Comparison of ENCODE assay signal across 8 cellular contexts in genomic region chr1:161044908-161045748, GRCh38. TPM values are rescaled to one million over a fixed set of nuclear protein-coding genes. Genes with fewer than 3 reads are reported as not detected.
DNase-seq lines count a peak whose midpoint lies in the region; ATAC-seq and TF ChIP-seq lines count a peak whose summit lies in the region.

No MANE protein-coding gene starts in this region.

- WGBS in sigmoid colon, 2 donors: 1% methylated on average over 48 of the region's 48 CpGs

- peak overlapping the region; percentile 90 to 96 (median 94) for H3K27ac ChIP-seq in sigmoid colon

- H3K4me3 Mint-ChIP-seq in T-helper 1 cell treated with Interleukin-12 subunit alpha and Interleukin-12 subunit beta and Interleukin-4 antibody, amounts not matched to agents 30 μg/mL and 1 μg/mL, for 36 hours: peak overlapping the region; percentile 84
- peak overlapping the region; percentile 87 to 97 (median 92) for H3K4me3 Mint-ChIP-seq in brain

- H3K9me3 Mint-ChIP-seq in T-helper 1 cell treated with Interleukin-12 subunit alpha and Interleukin-12 subunit beta and Interleukin-4 antibody, amounts not matched to agents 30 μg/mL and 1 μg/mL, for 36 hours: no peaks in the 10 kb centered on the region
- peaks cover 7 to 26% (median 16%) of the 10 kb centered on the region in 5 experiments for H3K9me3 Mint-ChIP-seq in brain

- TF ChIP-seq CTCF in brain (conservative IDR thresholded peaks at IDR 0.05) (no peak), sigmoid colon (IDR thresholded peaks at IDR 0.05) (no peak)

- H3K4me3 ChIP-seq in iPS-11a (ENCODE audit: low read depth, low read length) (peak overlapping the region; percentile 90), sigmoid colon (peak overlapping the region; percentile 74 to 88 (median 81))

- peaks cover 34% of the 10 kb centered on the region for H3K4me1 Mint-ChIP-seq in T-helper 1 cell treated with Interleukin-12 subunit alpha and Interleukin-12 subunit beta and Interleukin-4 antibody, amounts not matched to agents 30 μg/mL and 1 μg/mL, for 36 hours (ENCODE audit: low read depth)
- H3K4me1 Mint-ChIP-seq in brain: peaks cover 49% of the 10 kb centered on the region

- no peaks in the 10 kb centered on the region for H3K27me3 ChIP-seq in sigmoid colon

- H3K36me3 Mint-ChIP-seq in T-helper 1 cell treated with Interleukin-12 subunit alpha and Interleukin-12 subunit beta and Interleukin-4 antibody, amounts not matched to agents 30 μg/mL and 1 μg/mL, for 36 hours (ENCODE audit: low read depth): peaks cover 64% of the 10 kb centered on the region
- peaks cover 46% of the 10 kb centered on the region for H3K36me3 Mint-ChIP-seq in brain

- intact Hi-C loops in sigmoid colon (cut with DNase I): loop anchor here (5.0 to 10.0 kb wide), 2 partner anchors 72 to 350 kb away; partner anchors contain the start of genes NIT1 and PFDN2

- no peak for TF ChIP-seq EP300 in sigmoid colon (IDR thresholded peaks at IDR 0.05)

- DNase-seq in NCI-H1417 (lab: John Stamatoyannopoulos, UW) (peak in 2 of 3 experiments; percentile 74 to 82), NCI-H1417 treated with DMSO at 0.1 percent for 48 hours (lab: John Stamatoyannopoulos, UW) (no peak), NCI-H1105 (lab: John Stamatoyannopoulos, UW) (peak; percentile 8), sigmoid colon (peak; percentile 87)

- H3K27me3 Mint-ChIP-seq in T-helper 1 cell treated with Interleukin-12 subunit alpha and Interleukin-12 subunit beta and Interleukin-4 antibody, amounts not matched to agents 30 μg/mL and 1 μg/mL, for 36 hours (ENCODE audit: low read depth): no peaks in the 10 kb centered on the region
- peaks cover 24% of the 10 kb centered on the region for H3K27me3 Mint-ChIP-seq in brain

- H3K9me3 ChIP-seq in sigmoid colon: no peaks in the 10 kb centered on the region

- H3K27ac Mint-ChIP-seq in T-helper 1 cell treated with Interleukin-12 subunit alpha and Interleukin-12 subunit beta and Interleukin-4 antibody, amounts not matched to agents 30 μg/mL and 1 μg/mL, for 36 hours: peak overlapping the region; percentile 98
- peak overlapping the region; percentile 99 to 100 (median 99) for H3K27ac Mint-ChIP-seq in brain

- peak; percentile 40 for ATAC-seq in HG02642 (IDR thresholded peaks at IDR 0.05; ENCODE audit: poor library complexity, unreplicated experiment)

- no peak for TF ChIP-seq POLR2A in sigmoid colon (IDR thresholded peaks at IDR 0.05)

- peaks cover 0 to 20% (median 15%) of the 10 kb centered on the region in 4 donors for H3K4me1 ChIP-seq in sigmoid colon

- H3K36me3 ChIP-seq in sigmoid colon: peaks cover 20 to 30% (median 28%) of the 10 kb centered on the region in 4 donors

RNA-seq across cellular contexts. Expression of gene USF1, which starts 0.6 kb away (rescaled TPM):
- polyA plus RNA-seq in brain (ENCODE audit: insufficient read depth, low read depth, low replicate concordance): 34.8 TPM
- 10 to 100 TPM; 54.8 to 76.2 (median 62.5) TPM for total RNA-seq in sigmoid colon
- polyA plus RNA-seq in sigmoid colon: 10 to 100 TPM; 25.8 to 84.6 (median 42.5) TPM

RNA-seq across cellular contexts. Expression of gene TSTD1, which starts 6.4 kb away (rescaled TPM):
- 134 TPM for polyA plus RNA-seq in brain (ENCODE audit: insufficient read depth, low read depth, low replicate concordance)
- 10 to 100 TPM; 10.5 to 46.4 (median 27.8) TPM for total RNA-seq in sigmoid colon
- polyA plus RNA-seq in sigmoid colon: 100 to 1,000 TPM; 115 to 609 (median 268) TPM

RNA-seq across cellular contexts. Expression of gene F11R, which starts 24.2 kb away (rescaled TPM):
- polyA plus RNA-seq in brain (ENCODE audit: insufficient read depth, low read depth, low replicate concordance): 148 TPM
- total RNA-seq in sigmoid colon: 10 to 100 TPM in 1 of 4 donors, 1 to 10 TPM in 3; 2.7 to 30.5 (median 5.9) TPM
- polyA plus RNA-seq in sigmoid colon: 10 to 100 TPM; 15.6 to 96.7 (median 34.0) TPM

RNA-seq across cellular contexts. Expression of gene ARHGAP30, which starts 24.6 kb away (rescaled TPM):
- polyA plus RNA-seq in brain (ENCODE audit: insufficient read depth, low read depth, low replicate concordance) (0.93 TPM), sigmoid colon (10 to 100 TPM in 1 of 3 donors, 1 to 10 TPM in 2; 4.8 to 37.8 (median 4.9) TPM)
- total RNA-seq in sigmoid colon: 1 to 10 TPM; 4.4 to 7.7 (median 6.6) TPM

RNA-seq across cellular contexts. Expression of gene NECTIN4, which starts 44.2 kb away (rescaled TPM):
- polyA plus RNA-seq in brain (ENCODE audit: insufficient read depth, low read depth, low replicate concordance): not detected
- total RNA-seq in sigmoid colon: not detected
- polyA plus RNA-seq in sigmoid colon: 1 to 10 TPM in 2 of 3 donors, not detected in 1; 1.2 to 2.8 TPM
